In genomic region chr5:7825630-7826029, GRCh38 we compare ENCODE assay signal across 1 cellular context.
TF ChIP-seq lines count a peak whose summit lies in the region.

No MANE protein-coding gene starts in this region.

TF ChIP-seq in HepG2, 621 proteins besides CTCF, POLR2A, EP300 and RAD21:
- TF ChIP-seq HES4 (CRISPR knock-in tag; IDR thresholded peaks at IDR 0.05; ENCODE audit: borderline replicate concordance) (no peak), SRSF9 (IDR thresholded peaks at IDR 0.05; ENCODE audit: borderline replicate concordance, insufficient read depth, low read depth, low read length, poor library complexity, severe bottlenecking) (no peak), ZFP36L2 (CRISPR knock-in tag; IDR thresholded peaks at IDR 0.05) (no peak), FOXK1 (CRISPR knock-in tag; IDR thresholded peaks at IDR 0.05; ENCODE audit: borderline replicate concordance, low read depth) (no peak)
